In the genomic region with DNA sequence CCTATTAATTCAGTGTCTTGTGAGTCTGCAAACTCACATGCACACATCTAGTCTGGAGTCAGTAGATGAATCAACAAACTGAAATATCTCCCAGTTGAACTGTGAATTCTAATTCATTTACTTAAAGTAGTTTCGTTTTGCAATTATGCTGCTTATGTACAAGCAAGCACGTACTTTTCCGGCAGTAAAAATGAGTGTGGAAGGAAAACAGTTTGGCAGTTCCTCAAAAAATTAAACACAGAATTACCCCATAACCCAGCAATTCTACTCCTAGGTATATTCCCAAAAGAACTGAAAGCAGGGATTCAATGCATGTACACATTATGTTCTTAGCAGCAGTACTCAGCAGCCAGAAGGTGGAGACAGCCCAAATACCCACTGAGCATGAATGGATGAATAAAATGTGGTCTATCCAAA, we compare ENCODE assay signal across 10 cellular contexts. TPM values are rescaled to one million over a fixed set of nuclear protein-coding genes. Genes with fewer than 3 reads are reported as not detected.
DNase-seq lines count a peak whose midpoint lies in the region; ATAC-seq and TF ChIP-seq lines count a peak whose summit lies in the region.
"Had no signal": no experiment of that assay in that cellular context is flagged by ENCODE, and none has a peak within 500 bp of the region (broad histone marks: within the 10 kb centered on the region; RNA-seq: fewer than 3 reads in every experiment).

No MANE protein-coding gene starts in this region.

- no peaks in the 10 kb centered on the region for H3K9me3 ChIP-seq in spleen
- H3K9me3 ChIP-seq: SJSA1 had no signal

- peaks cover 37 to 86% (median 68%) of the 10 kb centered on the region in 6 donors for H3K4me1 ChIP-seq in spleen

- POLR2A ChIA-PET in RWPE1 (lab: Yijun Ruan, JAX; ENCODE audit: low non-redundant PET), result no interaction called here

- DNase-seq in T-helper 2 cell treated with Interferon-gamma antibody and Interleukin-4, amounts not matched to agents 5 μg/mL and 100 μg/mL, for 36 hours (ENCODE audit: low spot score), result no peak
- no peak for DNase-seq in T-helper 2 cell
- no peak for DNase-seq in RWPE1 (ENCODE audit: low spot score)
- DNase-seq in fibroblast of mammary gland (ENCODE audit: low read depth), result peak; percentile 56
- no peak for DNase-seq in spleen
- no peak for DNase-seq in hippocampal formation (lab: John Stamatoyannopoulos, UW)
- DNase-seq in occipital lobe (lab: John Stamatoyannopoulos, UW), result no peak
- DNase-seq: central memory CD4-positive, alpha-beta T cell had no signal

- CTCF ChIA-PET in RWPE1 (lab: Yijun Ruan, JAX), result interaction anchor here (1.0 kb wide), 1 partner anchor 64 kb away, joined by 4 read pairs; no protein-coding TSS in a partner anchor

- no peak overlapping the region for H3K4me3 ChIP-seq in fibroblast of mammary gland (ENCODE audit: control insufficient read depth, low read depth, low read length)
- peak overlapping the region in 1 of 8 donors; percentile 29 for H3K4me3 ChIP-seq in spleen
- H3K4me3 ChIP-seq: SJSA1 had no signal

- H3K27ac Mint-ChIP-seq in T-helper 2 cell treated with Interferon-gamma antibody and Interleukin-4, amounts not matched to agents 5 μg/mL and 100 μg/mL, for 36 hours, result peak overlapping the region; percentile 82

- peaks cover 26% of the 10 kb centered on the region for H3K36me3 Mint-ChIP-seq in T-helper 2 cell treated with Interferon-gamma antibody and Interleukin-4, amounts not matched to agents 5 μg/mL and 100 μg/mL, for 36 hours (ENCODE audit: low read depth)

- TF ChIP-seq POLR2A in spleen (IDR thresholded peaks at IDR 0.05), result no peak

- peak overlapping the region; percentile 64 for H3K4me3 Mint-ChIP-seq in T-helper 2 cell treated with Interferon-gamma antibody and Interleukin-4, amounts not matched to agents 5 μg/mL and 100 μg/mL, for 36 hours

- intact Hi-C loops in spleen (cut with DNase I; ENCODE audit: low total_unique reads), result no loop called here

- 8 to 21% (median 14%) methylated on average over 3 of the region's 3 CpGs for WGBS in spleen, 5 donors

- H3K27ac ChIP-seq in RWPE1 (peak overlapping the region; percentile 52), spleen (peak overlapping the region in 7 of 8 donors; percentile 39 to 63 (median 56))
- H3K27ac ChIP-seq: SJSA1 had no signal

- H3K4me1 Mint-ChIP-seq in T-helper 2 cell treated with Interferon-gamma antibody and Interleukin-4, amounts not matched to agents 5 μg/mL and 100 μg/mL, for 36 hours (ENCODE audit: low read depth), result peaks cover 24% of the 10 kb centered on the region

- no peak for ATAC-seq in HG03097 (IDR thresholded peaks at IDR 0.05; ENCODE audit: low FRiP score, unreplicated experiment)

- H3K27me3 Mint-ChIP-seq in T-helper 2 cell treated with Interferon-gamma antibody and Interleukin-4, amounts not matched to agents 5 μg/mL and 100 μg/mL, for 36 hours (ENCODE audit: low read depth), result no peaks in the 10 kb centered on the region

- H3K27me3 ChIP-seq in spleen (replicated peaks in 1 of 7), result no peaks in the 10 kb centered on the region
- H3K27me3 ChIP-seq: SJSA1 had no signal

- no peaks in the 10 kb centered on the region for H3K9me3 Mint-ChIP-seq in T-helper 2 cell treated with Interferon-gamma antibody and Interleukin-4, amounts not matched to agents 5 μg/mL and 100 μg/mL, for 36 hours

- TF ChIP-seq CTCF in RWPE1 (conservative IDR thresholded peaks at IDR 0.05; ENCODE audit: low read depth) (no peak), fibroblast of mammary gland (conservative IDR thresholded peaks at IDR 0.05; ENCODE audit: control insufficient read depth, insufficient read depth, low read depth, low read length) (no peak), spleen (IDR thresholded peaks at IDR 0.05 in 8 of 11, conservative IDR thresholded peaks at IDR 0.05 in 3 of 11) (no peak)

- H3K36me3 ChIP-seq in spleen, result peaks cover 0 to 38% (median 6%) of the 10 kb centered on the region in 6 donors

RNA-seq across cellular contexts. Expression of a gene that starts 49.3 kb away (rescaled TPM):
- total RNA-seq in spleen, result 100 to 1,000 TPM; 186 to 304 (median 273) TPM
- 100 to 1,000 TPM in 1 of 3 donors, 10 to 100 TPM in 2; 76.0 to 132 (median 95.5) TPM for polyA plus RNA-seq in spleen
- total RNA-seq in occipital lobe, result 144 TPM
